ENCODE assay signal across 27 cellular contexts in genomic region chr5:139378101-139378825, GRCh38. TPM values are rescaled to one million over a fixed set of nuclear protein-coding genes. Genes with fewer than 3 reads are reported as not detected.
A peak's percentile ranks its signal among the peaks of the same experiment; 100 is the strongest.
DNase-seq lines count a peak whose midpoint lies in the region; ATAC-seq, FAIRE-seq and TF ChIP-seq lines count a peak whose summit lies in the region.
"Had no signal": no experiment of that assay in that cellular context is flagged by ENCODE, and none has a peak within 500 bp of the region (broad histone marks: within the 10 kb centered on the region; RNA-seq: fewer than 3 reads in every experiment).

No MANE protein-coding gene starts in this region.

- H3K4me1 Mint-ChIP-seq in GM23338 (peaks cover 10% of the 10 kb centered on the region; the same call in 2 of the 3 replicates), HFFc6 (ENCODE audit: low read depth) (peaks cover 8% of the 10 kb centered on the region)
- H3K4me1 Mint-ChIP-seq in stimulated activated memory B cell treated with anti-CD40 and anti-IgM and Interleukin-4, amounts not matched to agents 10 μg/mL and 1 μg/mL and 100 μg/mL, for 72 hours: peaks cover 30% of the 10 kb centered on the region

- ATAC-seq in GM23338 (peak; percentile 73), GM12878 (no peak), GM21529 (IDR thresholded peaks at IDR 0.05; ENCODE audit: unreplicated experiment) (no peak)
- ATAC-seq in stimulated activated memory B cell treated with anti-CD40 and anti-IgM and Interleukin-4, amounts not matched to agents 10 μg/mL and 1 μg/mL and 100 μg/mL, for 72 hours: peak; percentile 13
- ATAC-seq: HepG2; stimulated activated naive CD8-positive, alpha-beta T cell treated with anti-CD3 and anti-CD28 coated beads, Interleukin-15, amount 100 ng/mL, for 72 hours; T-helper 17 cell had no signal

- no TSS peak for BruUV-seq in GM12878 (replicated peaks; lab: Mats Ljungman, UMichigan)

- H2AFZ ChIP-seq in GM23338 (no peak overlapping the region), GM12878 (ENCODE audit: control insufficient read depth, low read depth, low read length) (no peak overlapping the region)

- H3K4me2 ChIP-seq in GM23338 (peak overlapping the region; percentile 71), GM12878 (ENCODE audit: control insufficient read depth, insufficient read depth) (no peak overlapping the region)

- CTCF ChIA-PET in GM12878 (lab: Yijun Ruan, JAX): interaction anchor here (0.9 kb wide), 1 partner anchor 9 kb away, joined by 3 read pairs; no protein-coding TSS in a partner anchor

- H3K4me3 ChIP-seq in GM23338 (peak overlapping the region; percentile 35; the same call in 1 of the 2 replicates), GM12878 (no peak overlapping the region), kidney (ENCODE audit: low read length in 2 of 2) (no peak overlapping the region)
- H3K4me3 ChIP-seq: tibial nerve had no signal

- H3K36me3 Mint-ChIP-seq in GM23338 (ENCODE audit: low read depth) (peaks cover 6% of the 10 kb centered on the region; the same call in 1 of the 3 replicates), HFFc6 (ENCODE audit: low read depth) (peaks cover 23% of the 10 kb centered on the region)
- H3K36me3 Mint-ChIP-seq in stimulated activated memory B cell treated with anti-CD40 and anti-IgM and Interleukin-4, amounts not matched to agents 10 μg/mL and 1 μg/mL and 100 μg/mL, for 72 hours: peaks cover 24% of the 10 kb centered on the region
- H3K36me3 Mint-ChIP-seq: activated naive CD4-positive, alpha-beta T cell treated with anti-CD3 and anti-CD28 coated beads, Interleukin-2, amount 50 U/mL, for 24 hours had no signal

- WGBS in GM12878 (ENCODE audit: insufficient coverage, insufficient replicate concordance, low lambda C conversion rate, missing lambda C conversion rate): 91% methylated on average over 26 of the region's 47 CpGs

- H3K9me3 ChIP-seq in GM12878 (replicated peaks; ENCODE audit: control insufficient read depth, insufficient read depth, low read length) (no peaks in the 10 kb centered on the region), kidney (ENCODE audit: control insufficient read depth in 1 of 2, low read length in 2 of 2) (no peaks in the 10 kb centered on the region)
- H3K9me3 ChIP-seq: tibial nerve had no signal

- H3K9me3 Mint-ChIP-seq in GM23338: no peaks in the 10 kb centered on the region
- H3K9me3 Mint-ChIP-seq in stimulated activated memory B cell treated with anti-CD40 and anti-IgM and Interleukin-4, amounts not matched to agents 10 μg/mL and 1 μg/mL and 100 μg/mL, for 72 hours: no peaks in the 10 kb centered on the region
- no peaks in the 10 kb centered on the region for H3K9me3 Mint-ChIP-seq in HFFc6
- H3K9me3 Mint-ChIP-seq: activated naive CD4-positive, alpha-beta T cell treated with anti-CD3 and anti-CD28 coated beads, Interleukin-2, amount 50 U/mL, for 24 hours; naive B cell; stimulated activated naive CD8-positive, alpha-beta T cell treated with anti-CD3 and anti-CD28 coated beads, Interleukin-15, amount 100 ng/mL, for 72 hours had no signal

- no peaks in the 10 kb centered on the region; the same call in 1 of the 2 replicates for H4K20me1 ChIP-seq in GM23338 (replicated peaks; ENCODE audit: insufficient read depth)
- no peaks in the 10 kb centered on the region for H4K20me1 ChIP-seq in GM12878 (ENCODE audit: control insufficient read depth, insufficient read depth)

- H3K79me2 ChIP-seq in GM23338 (replicated peaks; ENCODE audit: insufficient read depth): no peaks in the 10 kb centered on the region
- no peaks in the 10 kb centered on the region for H3K79me2 ChIP-seq in GM12878 (ENCODE audit: control insufficient read depth, insufficient read depth, low read length)

- peaks cover 9% of the 10 kb centered on the region for H3K27me3 Mint-ChIP-seq in GM23338 (ENCODE audit: insufficient read depth, low read depth, poor library complexity)
- no peaks in the 10 kb centered on the region for H3K27me3 Mint-ChIP-seq in stimulated activated memory B cell treated with anti-CD40 and anti-IgM and Interleukin-4, amounts not matched to agents 10 μg/mL and 1 μg/mL and 100 μg/mL, for 72 hours
- H3K27me3 Mint-ChIP-seq in HFFc6 (ENCODE audit: insufficient read depth): no peaks in the 10 kb centered on the region; the same call in none of the 2 replicates
- H3K27me3 Mint-ChIP-seq: activated naive CD4-positive, alpha-beta T cell treated with anti-CD3 and anti-CD28 coated beads, Interleukin-2, amount 50 U/mL, for 24 hours; CD4-positive, CD25-positive, alpha-beta regulatory T cell; naive B cell; stimulated activated naive CD8-positive, alpha-beta T cell treated with anti-CD3 and anti-CD28 coated beads, Interleukin-15, amount 100 ng/mL, for 72 hours; T-helper 17 cell had no signal

- TF ChIP-seq RAD21 in GM12878 (IDR thresholded peaks at IDR 0.05; ENCODE audit: insufficient read depth, low read depth, low read length): no peak

- no peak overlapping the region for H3K4me3 Mint-ChIP-seq in GM23338
- H3K4me3 Mint-ChIP-seq in stimulated activated memory B cell treated with anti-CD40 and anti-IgM and Interleukin-4, amounts not matched to agents 10 μg/mL and 1 μg/mL and 100 μg/mL, for 72 hours: no peak overlapping the region
- no peak overlapping the region for H3K4me3 Mint-ChIP-seq in HFFc6
- H3K4me3 Mint-ChIP-seq: activated naive CD4-positive, alpha-beta T cell treated with anti-CD3 and anti-CD28 coated beads, Interleukin-2, amount 50 U/mL, for 24 hours; naive B cell; stimulated activated naive CD8-positive, alpha-beta T cell treated with anti-CD3 and anti-CD28 coated beads, Interleukin-15, amount 100 ng/mL, for 72 hours; T-helper 17 cell had no signal

- peak; percentile 77 for DNase-seq in GM23338 (ENCODE audit: low spot score)
- DNase-seq in GM12878 (ENCODE audit: low read depth, low spot score): no peak
- peak; percentile 73 for DNase-seq in kidney
- no peak for DNase-seq in HFFc6
- DNase-seq in UCSD-AML1 (lab: John Stamatoyannopoulos, UW; ENCODE audit: unreplicated experiment): no peak
- DNase-seq: activated CD4-positive, alpha-beta T cell treated with anti-CD3 and anti-CD28 coated beads for 48 hours; activated T-cell treated with anti-CD3 and anti-CD28 coated beads, Interleukin-2, amount 50 U/mL, for 48 hours; CD4-positive, CD25-positive, alpha-beta regulatory T cell; HCEC 1CT; mesendoderm; naive B cell; NCI-H1105; NCI-H2029 treated with DMSO at 0.1 percent for 48 hours; NCI-H226; nucleus accumbens; stimulated activated CD4-positive, alpha-beta T cell treated with anti-CD3 and anti-CD28 coated beads, Interleukin-12 subunit alpha, Interleukin-12 subunit beta, amount 100 ng/mL, for 4 hours; stimulated activated naive CD8-positive, alpha-beta T cell treated with anti-CD3 and anti-CD28 coated beads, Interleukin-15, amount 100 ng/mL, for 72 hours; T-helper 17 cell had no signal

- FAIRE-seq in GM12878 (lab: Jason Lieb, UNC) (no peak), kidney (lab: Jason Lieb, UNC) (no peak)
- FAIRE-seq: G401.6, HepG2 had no signal

- in situ Hi-C loops in GM12878 (cut with MboI): no loop called here

- intact Hi-C loops in GM12878 (cut with micrococcal nuclease; ENCODE audit: unreplicated experiment) (no loop called here), kidney (cut with DNase I) (no loop called here)

- no peak overlapping the region for H3K27ac ChIP-seq in GM23338 (ENCODE audit: low read depth)
- H3K27ac ChIP-seq in GM12878 (ENCODE audit: control insufficient read depth, insufficient read depth): no peak overlapping the region
- H3K27ac ChIP-seq in kidney (ENCODE audit: low read depth in 2 of 2, low read length in 2 of 2): no peak overlapping the region
- H3K27ac ChIP-seq: HL-60, tibial nerve had no signal

- SMC1A ChIA-PET in GM12878 (lab: Charles Lee; ENCODE audit: uncharacterized antibody, unreplicated experiment): interaction anchor here (1.1 kb wide), 1 partner anchor 36 kb away, joined by 3 read pairs; the partner anchor contains the start of gene PAIP2

- H3K36me3 ChIP-seq in GM23338 (ENCODE audit: insufficient read depth) (no peaks in the 10 kb centered on the region), GM12878 (ENCODE audit: control insufficient read depth in 2 of 2, insufficient read depth in 2 of 2, low read length in 1 of 2) (no peaks in the 10 kb centered on the region), kidney (ENCODE audit: control insufficient read depth in 1 of 2, insufficient read depth in 2 of 2, low read length in 2 of 2) (peaks cover 0 to 17% of the 10 kb centered on the region in 2 donors)

- H3K9ac ChIP-seq in GM12878 (ENCODE audit: control insufficient read depth, insufficient read depth, low read length) (no peak overlapping the region), kidney (ENCODE audit: low read length in 2 of 2) (no peak overlapping the region)

- H3K4me1 ChIP-seq in GM23338 (ENCODE audit: insufficient read depth) (peaks cover 4% of the 10 kb centered on the region; the same call in 1 of the 2 replicates), GM12878 (ENCODE audit: control insufficient read depth, insufficient read depth, low read length) (no peaks in the 10 kb centered on the region), kidney (ENCODE audit: control insufficient read depth in 1 of 2, insufficient read depth in 1 of 2, low read depth in 1 of 2, low read length in 2 of 2) (peaks cover 2 to 5% of the 10 kb centered on the region in 2 donors)

- peaks cover 3% of the 10 kb centered on the region; the same call in 1 of the 2 replicates for H3F3A ChIP-seq in GM23338 (replicated peaks; ENCODE audit: low read depth)

- no peaks in the 10 kb centered on the region for H3K27me3 ChIP-seq in GM23338 (ENCODE audit: insufficient read depth)
- H3K27me3 ChIP-seq in GM12878 (replicated peaks in 1 of 2; ENCODE audit: control insufficient read depth in 2 of 2, insufficient read depth in 2 of 2, low read length in 1 of 2): no peaks in the 10 kb centered on the region
- H3K27me3 ChIP-seq: tibial nerve had no signal

- TF ChIP-seq CTCF in GM23338 (conservative IDR thresholded peaks at IDR 0.05; ENCODE audit: low read depth in 2 of 2): no peak
- no peak for TF ChIP-seq CTCF in GM12878 (IDR thresholded peaks at IDR 0.05 in 2 of 3, conservative IDR thresholded peaks at IDR 0.05 in 1 of 3; ENCODE audit: control insufficient read depth in 2 of 3, extremely low read depth in 1 of 3, insufficient read depth in 1 of 3, low read depth in 3 of 3, low read length in 3 of 3)
- TF ChIP-seq CTCF in kidney (IDR thresholded peaks at IDR 0.05; ENCODE audit: borderline replicate concordance, extremely low read depth, insufficient read depth): no peak
- no peak for TF ChIP-seq CTCF in HFFc6 (IDR thresholded peaks at IDR 0.05)

- no peak overlapping the region for H3K27ac Mint-ChIP-seq in GM23338
- H3K27ac Mint-ChIP-seq in stimulated activated memory B cell treated with anti-CD40 and anti-IgM and Interleukin-4, amounts not matched to agents 10 μg/mL and 1 μg/mL and 100 μg/mL, for 72 hours: no peak overlapping the region
- no peak overlapping the region for H3K27ac Mint-ChIP-seq in HFFc6
- H3K27ac Mint-ChIP-seq: activated naive CD4-positive, alpha-beta T cell treated with anti-CD3 and anti-CD28 coated beads, Interleukin-2, amount 50 U/mL, for 24 hours; T-helper 17 cell had no signal

- no peak for TF ChIP-seq EP300 in GM12878 (IDR thresholded peaks at IDR 0.05; ENCODE audit: borderline replicate concordance in 1 of 2, control insufficient read depth in 1 of 2, low read depth in 2 of 2, low read length in 2 of 2)

- no peaks in the 10 kb centered on the region for H3K9me2 ChIP-seq in GM23338 (ENCODE audit: insufficient read depth)

- POLR2A ChIA-PET in GM12878 (lab: Charles Lee): interaction anchor here (0.5 to 1.4 kb wide), 4 partner anchors 10 to 127 kb away, joined by 3 to 4 read pairs (median 4); partner anchors contain the start of gene MZB1

- 0 out of 2 replicates have a peak, but pooled peaks have one; percentile 30 for TF ChIP-seq POLR2A in GM12878 (IDR thresholded peaks at IDR 0.05; ENCODE audit: low read depth, low read length)

- RAD21 ChIA-PET in GM12878 (lab: Charles Lee; ENCODE audit: unreplicated experiment): interaction anchor here (0.5 kb wide), 1 partner anchor 112 kb away, joined by 3 read pairs; no protein-coding TSS in a partner anchor

RNA-seq across cellular contexts. Expression of gene SLC23A1, which starts 4.8 kb away (rescaled TPM):
- not detected in 2 replicates for total RNA-seq in GM23338 (2014; rRNA removed; shearing (Covaris generic))
- 0.16 and 0.29 TPM in 2 replicates for polyA plus RNA-seq in GM23338 (2016; fragmentation: Nextera tagmentation; extraction: Ambion mirVana)
- 24.3 and 24.7 TPM in 2 replicates for total RNA-seq in GM12878 (2013; cell fraction: nucleolus; rRNA removed)
- total RNA-seq in GM12878 (2014; rRNA removed): 0.98 and 1.2 TPM in 2 replicates
- total RNA-seq in GM12878 (2014; rRNA removed; fragmentation: Illumina TruSeq; extraction: Trizol): 1.7 and 2.4 TPM in 2 replicates
- 4.1 and 4.7 TPM in 2 replicates for total RNA-seq in GM12878 (2021)
- 1.2 TPM for polyA plus RNA-seq in GM12878 (2011; ENCODE audit: low read depth)
- polyA plus RNA-seq in GM12878 (2011; rRNA removed): 1.1 and 1.5 TPM in 2 replicates
- polyA plus RNA-seq in GM12878 (2011; cell fraction: cytosol; rRNA removed): 1.2 and 1.3 TPM in 2 replicates
- 18.8 and 22.0 TPM in 2 replicates for polyA plus RNA-seq in GM12878 (2011; cell fraction: nucleus; rRNA removed)
- 3.3 and 4.3 TPM in 2 replicates for polyA plus RNA-seq in GM12878 (2012)
- polyA plus RNA-seq in GM12878 (2014; fragmentation: Illumina TruSeq; extraction: Trizol): 0.95 and 1.7 TPM in 2 replicates
- polyA plus RNA-seq in GM12878 (2014; fragmentation: Nextera tagmentation; extraction: Ambion mirVana): under 1 TPM; 0.35 to 0.74 TPM
- polyA plus RNA-seq in GM12878 (2014; rRNA removed): 3.2 and 3.3 TPM in 2 replicates
- polyA plus RNA-seq in GM12878 (2016; fragmentation: Nextera tagmentation; extraction: Ambion mirVana): 1 to 10 TPM; 1.5 to 1.6 TPM
- 5.6 and 11.2 TPM in 2 replicates for polyA minus RNA-seq in GM12878 (2011; rRNA and poly(A)+ RNA removed)
- not detected in 2 replicates for polyA minus RNA-seq in GM12878 (2011; cell fraction: cytosol; rRNA and poly(A)+ RNA removed)
- 9.8 and 16.2 TPM in 2 replicates for polyA minus RNA-seq in GM12878 (2011; cell fraction: nucleus; rRNA and poly(A)+ RNA removed)
- total RNA-seq in kidney: 3.5 TPM
- 31.9 TPM for polyA plus RNA-seq in kidney (ENCODE audit: insufficient read depth, low read depth, low replicate concordance)
- total RNA-seq in HFFc6 (2021; fragmentation: NEBNext Ultra II Directional; extraction: Animal tissue kit (Norgen Biotek cat#: 25700)): not detected
- total RNA-seq: CD4-positive, CD25-positive, alpha-beta regulatory T cell; RPMI7951; T-helper 17 cell; tibial nerve had no signal

RNA-seq across cellular contexts. Expression of gene MZB1, which starts 11.4 kb away (rescaled TPM):
- 1.6 TPM in 1 of 2 replicates, not detected in the other for total RNA-seq in GM23338 (2014; rRNA removed; shearing (Covaris generic))
- polyA plus RNA-seq in GM23338 (2016; fragmentation: Nextera tagmentation; extraction: Ambion mirVana) (0.52 and 0.71 TPM in 2 replicates), GM12878 (2011; rRNA removed) (37.4 and 65.2 TPM in 2 replicates), GM12878 (2014; fragmentation: Illumina TruSeq; extraction: Trizol) (44.1 and 147 TPM in 2 replicates), GM12878 (2014; fragmentation: Nextera tagmentation; extraction: Ambion mirVana) (10 to 100 TPM; 19.3 to 56.9 TPM), GM12878 (2014; rRNA removed) (291 and 321 TPM in 2 replicates), GM12878 (2016; fragmentation: Nextera tagmentation; extraction: Ambion mirVana) (100 to 1,000 TPM; 369 to 406 TPM), kidney (ENCODE audit: insufficient read depth, low read depth, low replicate concordance) (1.2 TPM)
- 108 and 124 TPM in 2 replicates for total RNA-seq in GM12878 (2013; cell fraction: nucleolus; rRNA removed)
- total RNA-seq in GM12878 (2014; rRNA removed) (211 and 238 TPM in 2 replicates), GM12878 (2014; rRNA removed; fragmentation: Illumina TruSeq; extraction: Trizol) (132 and 157 TPM in 2 replicates), GM12878 (2021) (200 and 218 TPM in 2 replicates), kidney (49.6 TPM)
- polyA plus RNA-seq in GM12878 (2011; ENCODE audit: low read depth): 170 TPM
- polyA plus RNA-seq in GM12878 (2011; cell fraction: cytosol; rRNA removed): 96.6 and 144 TPM in 2 replicates
- 140 and 154 TPM in 2 replicates for polyA plus RNA-seq in GM12878 (2011; cell fraction: nucleus; rRNA removed)
- 253 and 361 TPM in 2 replicates for polyA plus RNA-seq in GM12878 (2012)
- 43.4 and 79.0 TPM in 2 replicates for polyA minus RNA-seq in GM12878 (2011; rRNA and poly(A)+ RNA removed)
- polyA minus RNA-seq in GM12878 (2011; cell fraction: cytosol; rRNA and poly(A)+ RNA removed): 21.8 and 23.1 TPM in 2 replicates
- 58.2 and 93.9 TPM in 2 replicates for polyA minus RNA-seq in GM12878 (2011; cell fraction: nucleus; rRNA and poly(A)+ RNA removed)
- total RNA-seq in HFFc6 (2021; fragmentation: NEBNext Ultra II Directional; extraction: Animal tissue kit (Norgen Biotek cat#: 25700)): under 1 TPM in 2 of 6 experiments, not detected in 4; 0.14 to 0.20 TPM
- total RNA-seq: renal cortical epithelial cell, RPMI7951 had no signal

RNA-seq across cellular contexts. Expression of gene PROB1, which starts 16.6 kb away (rescaled TPM):
- total RNA-seq in GM23338 (2014; rRNA removed; shearing (Covaris generic)): 2.7 and 3.1 TPM in 2 replicates
- 0.54 and 0.73 TPM in 2 replicates for polyA plus RNA-seq in GM23338 (2016; fragmentation: Nextera tagmentation; extraction: Ambion mirVana)
- 3.5 and 4.4 TPM in 2 replicates for total RNA-seq in GM12878 (2013; cell fraction: nucleolus; rRNA removed)
- 3.0 and 3.8 TPM in 2 replicates for total RNA-seq in GM12878 (2014; rRNA removed)
- 1.7 and 2.0 TPM in 2 replicates for total RNA-seq in GM12878 (2014; rRNA removed; fragmentation: Illumina TruSeq; extraction: Trizol)
- 6.0 and 6.5 TPM in 2 replicates for total RNA-seq in GM12878 (2021)
- 1.4 TPM for polyA plus RNA-seq in GM12878 (2011; ENCODE audit: low read depth)
- polyA plus RNA-seq in GM12878 (2011; rRNA removed): 0.59 and 1.1 TPM in 2 replicates
- polyA plus RNA-seq in GM12878 (2011; cell fraction: cytosol; rRNA removed): 1.3 and 2.2 TPM in 2 replicates
- 3.4 and 4.5 TPM in 2 replicates for polyA plus RNA-seq in GM12878 (2011; cell fraction: nucleus; rRNA removed)
- polyA plus RNA-seq in GM12878 (2012): 3.8 and 5.2 TPM in 2 replicates
- polyA plus RNA-seq in GM12878 (2014; fragmentation: Illumina TruSeq; extraction: Trizol): 0.78 and 1.4 TPM in 2 replicates
- under 1 TPM; 0.14 to 0.58 TPM for polyA plus RNA-seq in GM12878 (2014; fragmentation: Nextera tagmentation; extraction: Ambion mirVana)
- polyA plus RNA-seq in GM12878 (2014; rRNA removed): 4.7 and 5.1 TPM in 2 replicates
- 1 to 10 TPM; 6.2 to 8.1 TPM for polyA plus RNA-seq in GM12878 (2016; fragmentation: Nextera tagmentation; extraction: Ambion mirVana)
- polyA minus RNA-seq in GM12878 (2011; rRNA and poly(A)+ RNA removed): 0.95 and 1.9 TPM in 2 replicates
- polyA minus RNA-seq in GM12878 (2011; cell fraction: cytosol; rRNA and poly(A)+ RNA removed): 0.73 and 1.1 TPM in 2 replicates
- 3.4 and 6.2 TPM in 2 replicates for polyA minus RNA-seq in GM12878 (2011; cell fraction: nucleus; rRNA and poly(A)+ RNA removed)
- 3.8 TPM for total RNA-seq in kidney
- polyA plus RNA-seq in kidney (ENCODE audit: insufficient read depth, low read depth, low replicate concordance): 1.5 TPM
- 1 to 10 TPM; 2.8 to 5.3 (median 5.1) TPM for total RNA-seq in HFFc6 (2021; fragmentation: NEBNext Ultra II Directional; extraction: Animal tissue kit (Norgen Biotek cat#: 25700))

RNA-seq across cellular contexts. Expression of gene SPATA24, which starts 25.6 kb away (rescaled TPM):
- 7.1 and 16.0 TPM in 2 replicates for total RNA-seq in GM23338 (2014; rRNA removed; shearing (Covaris generic))
- polyA plus RNA-seq in GM23338 (2016; fragmentation: Nextera tagmentation; extraction: Ambion mirVana) (20.6 and 22.4 TPM in 2 replicates), GM12878 (2011; rRNA removed) (5.3 and 6.0 TPM in 2 replicates), GM12878 (2014; fragmentation: Illumina TruSeq; extraction: Trizol) (6.1 and 9.8 TPM in 2 replicates), GM12878 (2014; fragmentation: Nextera tagmentation; extraction: Ambion mirVana) (1 to 10 TPM; 7.6 to 8.5 TPM), GM12878 (2014; rRNA removed) (7.1 and 7.2 TPM in 2 replicates), GM12878 (2016; fragmentation: Nextera tagmentation; extraction: Ambion mirVana) (1 to 10 TPM; 7.0 to 7.4 TPM), kidney (ENCODE audit: insufficient read depth, low read depth, low replicate concordance) (21.6 TPM)
- total RNA-seq in GM12878 (2013; cell fraction: nucleolus; rRNA removed): 8.9 and 9.5 TPM in 2 replicates
- total RNA-seq in GM12878 (2014; rRNA removed) (5.1 and 8.1 TPM in 2 replicates), GM12878 (2014; rRNA removed; fragmentation: Illumina TruSeq; extraction: Trizol) (6.3 and 8.1 TPM in 2 replicates), GM12878 (2021) (4.1 and 5.6 TPM in 2 replicates), kidney (6.8 TPM)
- 8.4 TPM for polyA plus RNA-seq in GM12878 (2011; ENCODE audit: low read depth)
- polyA plus RNA-seq in GM12878 (2011; cell fraction: cytosol; rRNA removed): 2.9 and 3.7 TPM in 2 replicates
- 3.2 and 4.8 TPM in 2 replicates for polyA plus RNA-seq in GM12878 (2011; cell fraction: nucleus; rRNA removed)
- polyA plus RNA-seq in GM12878 (2012): 7.6 and 8.6 TPM in 2 replicates
- polyA minus RNA-seq in GM12878 (2011; rRNA and poly(A)+ RNA removed): 2.2 and 2.6 TPM in 2 replicates
- not detected in 2 replicates for polyA minus RNA-seq in GM12878 (2011; cell fraction: cytosol; rRNA and poly(A)+ RNA removed)
- 2.3 and 3.4 TPM in 2 replicates for polyA minus RNA-seq in GM12878 (2011; cell fraction: nucleus; rRNA and poly(A)+ RNA removed)
- 1 to 10 TPM; 4.0 to 6.9 (median 5.2) TPM for total RNA-seq in HFFc6 (2021; fragmentation: NEBNext Ultra II Directional; extraction: Animal tissue kit (Norgen Biotek cat#: 25700))

RNA-seq across cellular contexts. Expression of gene PAIP2, which starts 36.6 kb away (rescaled TPM):
- total RNA-seq in GM23338 (2014; rRNA removed; shearing (Covaris generic)): 132 and 148 TPM in 2 replicates
- polyA plus RNA-seq in GM23338 (2016; fragmentation: Nextera tagmentation; extraction: Ambion mirVana) (226 and 277 TPM in 2 replicates), GM12878 (2011; rRNA removed) (143 and 198 TPM in 2 replicates), GM12878 (2014; fragmentation: Illumina TruSeq; extraction: Trizol) (105 and 125 TPM in 2 replicates), GM12878 (2014; fragmentation: Nextera tagmentation; extraction: Ambion mirVana) (100 to 1,000 TPM; 100 to 113 TPM), GM12878 (2014; rRNA removed) (51.8 and 67.3 TPM in 2 replicates), GM12878 (2016; fragmentation: Nextera tagmentation; extraction: Ambion mirVana) (100 to 1,000 TPM; 153 to 154 TPM), kidney (ENCODE audit: insufficient read depth, low read depth, low replicate concordance) (121 TPM)
- total RNA-seq in GM12878 (2013; cell fraction: nucleolus; rRNA removed): 42.6 and 50.2 TPM in 2 replicates
- total RNA-seq in GM12878 (2014; rRNA removed) (49.9 and 55.2 TPM in 2 replicates), GM12878 (2014; rRNA removed; fragmentation: Illumina TruSeq; extraction: Trizol) (57.6 and 58.4 TPM in 2 replicates), GM12878 (2021) (60.5 and 71.1 TPM in 2 replicates), kidney (68.0 TPM)
- polyA plus RNA-seq in GM12878 (2011; ENCODE audit: low read depth): 70.0 TPM
- 55.0 and 60.8 TPM in 2 replicates for polyA plus RNA-seq in GM12878 (2011; cell fraction: cytosol; rRNA removed)
- polyA plus RNA-seq in GM12878 (2011; cell fraction: nucleus; rRNA removed): 32.5 and 35.7 TPM in 2 replicates
- 95.1 and 144 TPM in 2 replicates for polyA plus RNA-seq in GM12878 (2012)
- 35.6 and 57.1 TPM in 2 replicates for polyA minus RNA-seq in GM12878 (2011; rRNA and poly(A)+ RNA removed)
- polyA minus RNA-seq in GM12878 (2011; cell fraction: cytosol; rRNA and poly(A)+ RNA removed): 26.6 and 28.4 TPM in 2 replicates
- 12.2 and 16.5 TPM in 2 replicates for polyA minus RNA-seq in GM12878 (2011; cell fraction: nucleus; rRNA and poly(A)+ RNA removed)
- total RNA-seq in HFFc6 (2021; fragmentation: NEBNext Ultra II Directional; extraction: Animal tissue kit (Norgen Biotek cat#: 25700)): 10 to 100 TPM; 55.1 to 64.8 (median 59.8) TPM

Comparison
In these comparisons a context has a peak if more than half of its experiments do, and no peak if none do; other contexts are left out.
1. ATAC-seq: peak in GM23338 (single experiment) and stimulated activated memory B cell treated with anti-CD40 and anti-IgM and Interleukin-4, amounts not matched to agents 10 μg/mL and 1 μg/mL and 100 μg/mL, for 72 hours (single experiment); none in GM12878 (single experiment) and GM21529 (single experiment).
2. DNase-seq: peak in GM23338 (single experiment) and kidney (single experiment); none in GM12878 (single experiment), HFFc6 (single experiment) and UCSD-AML1 (single experiment).
3. RNA of gene MZB1, which starts 11.4 kb away (total RNA-seq): 108 to 238 TPM in GM12878 and 49.6 TPM in kidney (single experiment); 1.6 TPM in GM23338 and 0.14 to 0.20 TPM in HFFc6; every median in the first group is over 10 times any median in the second.